Comparison of ENCODE assay signal across 21 cellular contexts in the genomic region with DNA sequence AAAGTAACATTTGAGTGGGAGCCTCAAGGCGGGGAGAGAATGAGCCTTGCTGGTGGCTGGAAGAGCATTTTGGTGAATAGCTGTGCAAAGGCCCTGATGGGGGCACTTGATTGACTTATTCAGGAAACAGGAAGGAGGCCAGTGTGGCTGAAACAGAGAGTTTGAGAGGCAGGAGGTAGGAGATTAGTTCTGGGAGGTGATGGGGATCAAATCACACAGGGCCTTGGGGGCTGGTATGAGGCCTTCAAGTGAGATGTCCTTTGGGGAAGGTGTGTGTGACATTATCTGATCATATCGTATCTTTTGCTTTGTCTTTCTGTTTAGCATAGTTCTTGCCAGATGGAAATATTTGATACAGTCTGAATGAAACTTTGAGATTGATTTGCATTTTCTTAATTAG.
"Had no signal": no experiment of that assay in that cellular context is flagged by ENCODE, and none has a peak within 500 bp of the region (broad histone marks: within the 10 kb centered on the region; RNA-seq: fewer than 3 reads in every experiment).

No MANE protein-coding gene starts in this region.

- H3K4me1 ChIP-seq: colonic mucosa, foreskin keratinocyte, gastroesophageal sphincter, heart left ventricle, left lung, lower lobe of right lung had no signal

- H3K4me2 ChIP-seq: hepatocyte had no signal

- H3K79me2 ChIP-seq: hepatocyte had no signal

- H3K4me3 ChIP-seq: colonic mucosa, gastroesophageal sphincter, heart left ventricle, hepatocyte, left lung, lower lobe of right lung, mucosa of descending colon had no signal

- H3K27me3 ChIP-seq: colonic mucosa, foreskin keratinocyte, gastroesophageal sphincter, heart left ventricle, hepatocyte, left lung had no signal

- ATAC-seq: effector memory CD8-positive, alpha-beta T cell; esophagus mucosa; foreskin keratinocyte; gastroesophageal sphincter; heart left ventricle; left cardiac atrium; left lung; left ventricle myocardium superior; lower lobe of right lung; mucosa of descending colon had no signal

- DNase-seq: colonic mucosa; cortex of kidney; effector CD8-positive, alpha-beta T cell; effector memory CD8-positive, alpha-beta T cell; endodermal cell; erythroblast; foreskin keratinocyte; heart left ventricle; hypothalamus; immature natural killer cell; left cardiac atrium; left lung; left ventricle myocardium superior; lower lobe of right lung; mesenchymal stem cell; mucosa of descending colon; naive B cell had no signal

- H3K27ac ChIP-seq: colonic mucosa, epithelial cell of prostate, foreskin keratinocyte, gastroesophageal sphincter, heart left ventricle, hepatocyte, left lung, lower lobe of right lung had no signal

- H3K36me3 ChIP-seq: colonic mucosa, gastroesophageal sphincter, heart left ventricle, left lung, lower lobe of right lung had no signal

- H2AFZ ChIP-seq: hepatocyte had no signal
